33 cellular contexts compared by ENCODE assay signal in the genomic region with DNA sequence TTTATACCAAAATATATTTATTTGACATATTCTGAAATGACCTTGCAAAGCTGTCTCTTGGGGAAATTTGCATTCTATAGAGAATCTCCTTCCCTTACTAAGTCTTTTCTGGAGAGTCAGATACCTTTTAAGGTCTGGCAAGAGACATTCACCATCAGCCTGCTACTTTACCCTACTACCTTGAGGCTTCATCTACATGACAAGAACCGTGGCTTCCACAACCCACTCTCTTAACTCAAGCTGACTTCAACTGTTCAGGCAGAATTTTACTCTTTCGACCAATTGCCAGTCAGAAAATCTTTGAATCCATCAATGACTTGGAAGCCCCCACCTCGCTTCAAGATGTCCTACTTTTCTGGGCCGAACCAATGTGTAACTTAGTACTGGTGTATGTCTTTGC.
"Had no signal": no experiment of that assay in that cellular context is flagged by ENCODE, and none has a peak within 500 bp of the region (broad histone marks: within the 10 kb centered on the region; RNA-seq: fewer than 3 reads in every experiment).

No MANE protein-coding gene starts in this region.

- H3K9me3 Mint-ChIP-seq: activated CD4-positive, alpha-beta memory T cell treated with anti-CD3 and anti-CD28 coated beads for 36 hours; activated CD4-positive, alpha-beta T cell treated with anti-CD3 and anti-CD28 coated beads, Interleukin-2, amount 10 ng/mL, durations not matched to agents 24 days and 14 days; activated naive CD4-positive, alpha-beta T cell treated with anti-CD3 and anti-CD28 coated beads for 36 hours; activated naive CD4-positive, alpha-beta T cell treated with anti-CD3 and anti-CD28 coated beads, Interleukin-2, amount 50 U/mL, for 72 hours; activated naive CD8-positive, alpha-beta T cell treated with anti-CD3 and anti-CD28 coated beads, Interleukin-2, amount 10 ng/mL, durations not matched to agents 7 days and 5 days; activated T-helper 1 cell treated with anti-CD3 and anti-CD28 coated beads, Interleukin-12 subunit alpha, Interleukin-12 subunit beta, Interleukin-2, Interleukin-4 antibody, amounts not matched to agents 30 ng/mL and 10 ng/mL and 1 ng/mL, durations not matched to agents 14 hours and 24 hours and 36 hours; activated T-helper 2 cell treated with anti-CD3 and anti-CD28 coated beads, Interferon-gamma antibody, Interleukin-2, Interleukin-4, amounts not matched to agents 10 μg/mL and 5 μg/mL and 100 μg/mL, durations not matched to agents 14 hours and 24 hours and 36 hours; T-helper 2 cell treated with Interferon-gamma antibody and Interleukin-4, amounts not matched to agents 5 μg/mL and 100 μg/mL, for 36 hours had no signal

- H3K4me1 ChIP-seq: ascending aorta, breast epithelium, colonic mucosa, esophagus squamous epithelium, gastroesophageal sphincter had no signal

- ATAC-seq: activated CD4-positive, alpha-beta T cell treated with anti-CD3 and anti-CD28 coated beads for 36 hours; activated CD8-positive, alpha-beta memory T cell treated with anti-CD3 and anti-CD28 coated beads, Interleukin-2, amount 10 ng/mL, durations not matched to agents 7 days and 5 days; activated CD8-positive, alpha-beta T cell treated with anti-CD3 and anti-CD28 coated beads, Interleukin-2, amount 10 ng/mL, durations not matched to agents 7 days and 5 days; activated naive CD4-positive, alpha-beta T cell treated with anti-CD3 and anti-CD28 coated beads, Interleukin-2, amount 50 U/mL, for 72 hours; gastroesophageal sphincter; T-helper 17 cell had no signal

- H3K27ac ChIP-seq: ascending aorta, cardiac muscle cell, colonic mucosa, epithelial cell of prostate, esophagus squamous epithelium, gastroesophageal sphincter, WERI-Rb-1 had no signal

- H3K9me3 ChIP-seq: ascending aorta, breast epithelium, colonic mucosa, esophagus squamous epithelium, gastroesophageal sphincter had no signal

- DNase-seq: activated CD4-positive, alpha-beta memory T cell treated with anti-CD3 and anti-CD28 coated beads for 36 hours; activated CD4-positive, alpha-beta T cell treated with anti-CD3 and anti-CD28 coated beads for 36 hours; activated CD4-positive, alpha-beta T cell treated with anti-CD3 and anti-CD28 coated beads, Interleukin-2, amount 10 ng/mL, durations not matched to agents 24 days and 14 days; activated CD4-positive, CD25-positive, alpha-beta regulatory T cell; activated CD4-positive, CD25-positive, alpha-beta regulatory T cell treated with anti-CD3 and anti-CD28 coated beads, Interleukin-2, amount 50 U/mL, for 72 hours; activated CD8-positive, alpha-beta memory T cell treated with anti-CD3 and anti-CD28 coated beads, Interleukin-2, amount 10 ng/mL, durations not matched to agents 7 days and 5 days; activated CD8-positive, alpha-beta memory T cell treated with anti-CD3 and anti-CD28 coated beads, Interleukin-2, amount 50 U/mL, for 4 hours; activated CD8-positive, alpha-beta T cell treated with anti-CD3 and anti-CD28 coated beads, Interleukin-2, amount 10 ng/mL, durations not matched to agents 7 days and 5 days; activated effector memory CD4-positive, alpha-beta T cell treated with anti-CD3 and anti-CD28 coated beads, Interleukin-2, amount 50 U/mL, for 16 hours; activated naive CD4-positive, alpha-beta T cell treated with anti-CD3 and anti-CD28 coated beads for 36 hours; activated naive CD8-positive, alpha-beta T cell treated with anti-CD3 and anti-CD28 coated beads, Interleukin-2, amount 10 ng/mL, durations not matched to agents 7 days and 5 days; activated T-cell treated with anti-CD3 and anti-CD28 coated beads, Interleukin-2, amount 50 U/mL, for 1 hour; activated T-cell treated with anti-CD3 and anti-CD28 coated beads, Interleukin-2, amount 50 U/mL, for 48 hours; central memory CD4-positive, alpha-beta T cell; cerebellar nuclear complex; colonic mucosa; effector CD8-positive, alpha-beta T cell; esophagus squamous epithelium; foreskin melanocyte; T-helper 1 cell; T-helper 17 cell; T1000; WERI-Rb-1 had no signal

- H3K27ac Mint-ChIP-seq: activated CD4-positive, alpha-beta memory T cell treated with anti-CD3 and anti-CD28 coated beads for 36 hours; activated CD4-positive, alpha-beta T cell treated with anti-CD3 and anti-CD28 coated beads for 36 hours; activated CD4-positive, alpha-beta T cell treated with anti-CD3 and anti-CD28 coated beads, Interleukin-2, amount 10 ng/mL, durations not matched to agents 24 days and 14 days; activated CD8-positive, alpha-beta memory T cell treated with anti-CD3 and anti-CD28 coated beads, Interleukin-2, amount 10 ng/mL, durations not matched to agents 7 days and 5 days; activated CD8-positive, alpha-beta T cell treated with anti-CD3 and anti-CD28 coated beads, Interleukin-2, amount 10 ng/mL, durations not matched to agents 7 days and 5 days; activated naive CD4-positive, alpha-beta T cell treated with anti-CD3 and anti-CD28 coated beads for 36 hours; activated naive CD4-positive, alpha-beta T cell treated with anti-CD3 and anti-CD28 coated beads, Interleukin-2, amount 50 U/mL, for 72 hours; activated naive CD8-positive, alpha-beta T cell treated with anti-CD3 and anti-CD28 coated beads, Interleukin-2, amount 10 ng/mL, durations not matched to agents 7 days and 5 days; activated T-helper 1 cell treated with anti-CD3 and anti-CD28 coated beads, Interleukin-12 subunit alpha, Interleukin-12 subunit beta, Interleukin-2, Interleukin-4 antibody, amounts not matched to agents 30 ng/mL and 10 ng/mL and 1 ng/mL, durations not matched to agents 14 hours and 24 hours and 36 hours; activated T-helper 2 cell treated with anti-CD3 and anti-CD28 coated beads, Interferon-gamma antibody, Interleukin-2, Interleukin-4, amounts not matched to agents 10 μg/mL and 5 μg/mL and 100 μg/mL, durations not matched to agents 14 hours and 24 hours and 36 hours; T-helper 17 cell; T-helper 2 cell treated with Interferon-gamma antibody and Interleukin-4, amounts not matched to agents 5 μg/mL and 100 μg/mL, for 36 hours had no signal

- H3K36me3 Mint-ChIP-seq: activated CD4-positive, alpha-beta memory T cell treated with anti-CD3 and anti-CD28 coated beads for 36 hours; activated CD8-positive, alpha-beta memory T cell treated with anti-CD3 and anti-CD28 coated beads, Interleukin-2, amount 10 ng/mL, durations not matched to agents 7 days and 5 days; activated naive CD4-positive, alpha-beta T cell treated with anti-CD3 and anti-CD28 coated beads, Interleukin-2, amount 50 U/mL, for 72 hours; activated naive CD8-positive, alpha-beta T cell treated with anti-CD3 and anti-CD28 coated beads, Interleukin-2, amount 10 ng/mL, durations not matched to agents 7 days and 5 days; brain had no signal

- H3K4me1 Mint-ChIP-seq: activated CD4-positive, alpha-beta T cell treated with anti-CD3 and anti-CD28 coated beads for 36 hours; activated CD4-positive, alpha-beta T cell treated with anti-CD3 and anti-CD28 coated beads, Interleukin-2, amount 10 ng/mL, durations not matched to agents 24 days and 14 days; activated CD8-positive, alpha-beta memory T cell treated with anti-CD3 and anti-CD28 coated beads, Interleukin-2, amount 10 ng/mL, durations not matched to agents 7 days and 5 days; activated naive CD8-positive, alpha-beta T cell treated with anti-CD3 and anti-CD28 coated beads, Interleukin-2, amount 10 ng/mL, durations not matched to agents 7 days and 5 days; T-helper 17 cell had no signal

- H3K4me3 Mint-ChIP-seq: activated CD4-positive, alpha-beta memory T cell treated with anti-CD3 and anti-CD28 coated beads for 36 hours; activated CD4-positive, alpha-beta T cell treated with anti-CD3 and anti-CD28 coated beads for 36 hours; activated CD4-positive, alpha-beta T cell treated with anti-CD3 and anti-CD28 coated beads, Interleukin-2, amount 10 ng/mL, durations not matched to agents 24 days and 14 days; activated CD8-positive, alpha-beta memory T cell treated with anti-CD3 and anti-CD28 coated beads, Interleukin-2, amount 10 ng/mL, durations not matched to agents 7 days and 5 days; activated CD8-positive, alpha-beta T cell treated with anti-CD3 and anti-CD28 coated beads, Interleukin-2, amount 10 ng/mL, durations not matched to agents 7 days and 5 days; activated naive CD4-positive, alpha-beta T cell treated with anti-CD3 and anti-CD28 coated beads for 36 hours; activated naive CD8-positive, alpha-beta T cell treated with anti-CD3 and anti-CD28 coated beads, Interleukin-2, amount 10 ng/mL, durations not matched to agents 7 days and 5 days; activated T-helper 1 cell treated with anti-CD3 and anti-CD28 coated beads, Interleukin-12 subunit alpha, Interleukin-12 subunit beta, Interleukin-2, Interleukin-4 antibody, amounts not matched to agents 30 ng/mL and 10 ng/mL and 1 ng/mL, durations not matched to agents 14 hours and 24 hours and 36 hours; brain; T-helper 17 cell; T-helper 2 cell treated with Interferon-gamma antibody and Interleukin-4, amounts not matched to agents 5 μg/mL and 100 μg/mL, for 36 hours had no signal

- H3K27me3 ChIP-seq: ascending aorta, breast epithelium, cardiac muscle cell, colonic mucosa, esophagus squamous epithelium, gastroesophageal sphincter had no signal

- H3K27me3 Mint-ChIP-seq: activated CD8-positive, alpha-beta memory T cell treated with anti-CD3 and anti-CD28 coated beads, Interleukin-2, amount 10 ng/mL, durations not matched to agents 7 days and 5 days; brain had no signal

- H3K4me3 ChIP-seq: ascending aorta, breast epithelium, cardiac muscle cell, colonic mucosa, esophagus squamous epithelium, gastroesophageal sphincter had no signal

- H3K36me3 ChIP-seq: ascending aorta, breast epithelium, cardiac muscle cell, colonic mucosa, esophagus squamous epithelium, WERI-Rb-1 had no signal
